Comparison of ENCODE assay signal across 1 cellular context in genomic region chr3:115627180-115628074, GRCh38.
TF ChIP-seq lines count a peak whose summit lies in the region.

No MANE protein-coding gene starts in this region.

TF ChIP-seq in H1, 55 proteins besides CTCF, POLR2A, EP300 and RAD21 (continued from another document):
- TF ChIP-seq CHD7 (IDR thresholded peaks at IDR 0.05; ENCODE audit: insufficient replicate concordance, low read length): no peak
- TF ChIP-seq CBX5 (IDR thresholded peaks at IDR 0.05; ENCODE audit: low read depth, low read length): no peak
TF ChIP-seq in H1: peak in this region for 1.
